In genomic region chr6:31403283-31403989, GRCh38 we compare ENCODE assay signal across 1 cellular context.
TF ChIP-seq lines count a peak whose summit lies in the region.

MICA (plus strand) TSS chr6:31403595; CDS start chr6:31403633, 38 bp downstream.

TF ChIP-seq in HepG2, 621 proteins besides CTCF, POLR2A, EP300 and RAD21 (continued from another document and continues in another):
- TF ChIP-seq ARID4A (CRISPR knock-in tag; IDR thresholded peaks at IDR 0.05; ENCODE audit: borderline replicate concordance) (peak; percentile 96), ETV5 (CRISPR knock-in tag; IDR thresholded peaks at IDR 0.05; ENCODE audit: borderline replicate concordance) (no peak), ZNF883 (CRISPR knock-in tag; IDR thresholded peaks at IDR 0.05; ENCODE audit: not compliant biosample characterization) (peak; percentile 85), CCAR2 (optimal IDR thresholded peaks at IDR 0.05; ENCODE audit: low read depth, low read length) (no peak), ZNF549 (CRISPR knock-in tag; IDR thresholded peaks at IDR 0.05) (peak; percentile 84; the same call in 1 of the 2 replicates), PHF20 (CRISPR knock-in tag; IDR thresholded peaks at IDR 0.05) (no peak; the same call in 1 of the 2 replicates), KAT7 (CRISPR knock-in tag; IDR thresholded peaks at IDR 0.05; ENCODE audit: borderline replicate concordance) (peak; percentile 73; the same call in 1 of the 2 replicates), CHD2 (IDR thresholded peaks at IDR 0.05; ENCODE audit: low read depth, low read length) (no peak), ZNF333 (CRISPR knock-in tag; IDR thresholded peaks at IDR 0.05; ENCODE audit: borderline replicate concordance) (0 out of 2 replicates have a peak, but pooled peaks have one; percentile 72), HNRNPL (IDR thresholded peaks at IDR 0.05; ENCODE audit: low read depth, low read length) (peak; percentile 43; the same call in 1 of the 2 replicates), MTF2 (CRISPR knock-in tag; IDR thresholded peaks at IDR 0.05; ENCODE audit: borderline replicate concordance) (peak; percentile 93; the same call in 1 of the 2 replicates), NFE2L1 (CRISPR knock-in tag; IDR thresholded peaks at IDR 0.05; ENCODE audit: borderline replicate concordance) (no peak), ZSCAN29 (CRISPR knock-in tag; conservative IDR thresholded peaks at IDR 0.05) (no peak), MZF1 (CRISPR knock-in tag; IDR thresholded peaks at IDR 0.05; ENCODE audit: borderline replicate concordance) (peak; percentile 18; the same call in 1 of the 2 replicates), GLI4 (CRISPR knock-in tag; IDR thresholded peaks at IDR 0.05; ENCODE audit: borderline replicate concordance) (no peak; the same call in 1 of the 2 replicates), RERE (CRISPR knock-in tag; IDR thresholded peaks at IDR 0.05; ENCODE audit: low read depth) (no peak), ZNF83 (CRISPR knock-in tag; IDR thresholded peaks at IDR 0.05; ENCODE audit: borderline replicate concordance) (peak; percentile 27; the same call in 1 of the 2 replicates), FOXP1 (IDR thresholded peaks at IDR 0.05) (no peak), FOXP1 (CRISPR knock-in tag; IDR thresholded peaks at IDR 0.05) (no peak), ZKSCAN1 (IDR thresholded peaks at IDR 0.05; ENCODE audit: low read length) (no peak), RBFOX2 (IDR thresholded peaks at IDR 0.05; ENCODE audit: low read depth, low read length) (peak; percentile 82), GFI1 (CRISPR knock-in tag; IDR thresholded peaks at IDR 0.05; ENCODE audit: borderline replicate concordance) (no peak; the same call in 1 of the 2 replicates), TEAD3 (CRISPR knock-in tag; optimal IDR thresholded peaks at IDR 0.05; ENCODE audit: borderline replicate concordance) (peak; percentile 8), ATRX (CRISPR knock-in tag; IDR thresholded peaks at IDR 0.05; ENCODE audit: borderline replicate concordance) (no peak), MED8 (CRISPR knock-in tag; IDR thresholded peaks at IDR 0.05; ENCODE audit: insufficient replicate concordance) (peak; percentile 47), AGO2 (optimal IDR thresholded peaks at IDR 0.05; ENCODE audit: low read depth, low read length) (peak; percentile 85), HOXA3 (CRISPR knock-in tag; IDR thresholded peaks at IDR 0.05) (peak; percentile 64), ZNF431 (CRISPR knock-in tag; IDR thresholded peaks at IDR 0.05; ENCODE audit: borderline replicate concordance, low read depth) (peak; percentile 26), RARG (CRISPR knock-in tag; IDR thresholded peaks at IDR 0.05; ENCODE audit: low read depth) (no peak), TEAD2 (CRISPR knock-in tag; IDR thresholded peaks at IDR 0.05) (0 out of 2 replicates have a peak, but pooled peaks have one; percentile 57), KMT2A (CRISPR knock-in tag; IDR thresholded peaks at IDR 0.05) (peak; percentile 76; the same call in 1 of the 2 replicates), ZNF484 (CRISPR knock-in tag; IDR thresholded peaks at IDR 0.05; ENCODE audit: borderline replicate concordance, low read depth) (no peak), ZNF326 (CRISPR knock-in tag; IDR thresholded peaks at IDR 0.05; ENCODE audit: borderline replicate concordance) (no peak), RXRA (CRISPR knock-in tag; IDR thresholded peaks at IDR 0.05) (peak; percentile 60; the same call in 1 of the 2 replicates), MAFK (conservative IDR thresholded peaks at IDR 0.05 in 1 of 2, IDR thresholded peaks at IDR 0.05 in 1 of 2; ENCODE audit: low read length in 2 of 2) (no peak)
- TF ChIP-seq, protein P1, sequence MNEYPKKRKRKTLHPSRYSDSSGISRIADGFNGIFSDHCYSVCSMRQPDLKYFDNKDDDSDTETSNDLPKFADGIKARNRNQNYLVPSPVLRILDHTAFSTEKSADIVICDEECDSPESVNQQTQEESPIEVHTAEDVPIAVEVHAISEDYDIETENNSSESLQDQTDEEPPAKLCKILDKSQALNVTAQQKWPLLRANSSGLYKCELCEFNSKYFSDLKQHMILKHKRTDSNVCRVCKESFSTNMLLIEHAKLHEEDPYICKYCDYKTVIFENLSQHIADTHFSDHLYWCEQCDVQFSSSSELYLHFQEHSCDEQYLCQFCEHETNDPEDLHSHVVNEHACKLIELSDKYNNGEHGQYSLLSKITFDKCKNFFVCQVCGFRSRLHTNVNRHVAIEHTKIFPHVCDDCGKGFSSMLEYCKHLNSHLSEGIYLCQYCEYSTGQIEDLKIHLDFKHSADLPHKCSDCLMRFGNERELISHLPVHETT (CRISPR knock-in tag; conservative IDR thresholded peaks at IDR 0.05), result 0 out of 2 replicates have a peak, but pooled peaks have one; percentile 20
- TF ChIP-seq, protein P2, sequence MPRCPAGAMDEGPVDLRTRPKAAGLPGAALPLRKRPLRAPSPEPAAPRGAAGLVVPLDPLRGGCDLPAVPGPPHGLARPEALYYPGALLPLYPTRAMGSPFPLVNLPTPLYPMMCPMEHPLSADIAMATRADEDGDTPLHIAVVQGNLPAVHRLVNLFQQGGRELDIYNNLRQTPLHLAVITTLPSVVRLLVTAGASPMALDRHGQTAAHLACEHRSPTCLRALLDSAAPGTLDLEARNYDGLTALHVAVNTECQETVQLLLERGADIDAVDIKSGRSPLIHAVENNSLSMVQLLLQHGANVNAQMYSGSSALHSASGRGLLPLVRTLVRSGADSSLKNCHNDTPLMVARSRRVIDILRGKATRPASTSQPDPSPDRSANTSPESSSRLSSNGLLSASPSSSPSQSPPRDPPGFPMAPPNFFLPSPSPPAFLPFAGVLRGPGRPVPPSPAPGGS (CRISPR knock-in tag; IDR thresholded peaks at IDR 0.05), result no peak; the same call in 1 of the 2 replicates
- TF ChIP-seq, protein P3, sequence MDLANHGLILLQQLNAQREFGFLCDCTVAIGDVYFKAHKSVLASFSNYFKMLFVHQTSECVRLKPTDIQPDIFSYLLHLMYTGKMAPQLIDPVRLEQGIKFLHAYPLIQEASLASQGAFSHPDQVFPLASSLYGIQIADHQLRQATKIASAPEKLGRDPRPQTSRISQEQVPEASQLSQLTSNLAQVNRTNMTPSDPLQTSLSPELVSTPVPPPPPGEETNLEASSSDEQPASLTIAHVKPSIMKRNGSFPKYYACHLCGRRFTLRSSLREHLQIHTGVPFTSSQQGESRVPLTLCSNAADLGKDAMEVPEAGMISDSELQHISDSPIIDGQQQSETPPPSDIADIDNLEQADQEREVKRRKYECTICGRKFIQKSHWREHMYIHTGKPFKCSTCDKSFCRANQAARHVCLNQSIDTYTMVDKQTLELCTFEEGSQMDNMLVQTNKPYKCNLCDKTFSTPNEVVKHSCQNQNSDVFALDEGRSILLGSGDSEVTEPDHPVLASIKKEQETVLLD (CRISPR knock-in tag; IDR thresholded peaks at IDR 0.05; ENCODE audit: low read depth), result peak; percentile 60
- TF ChIP-seq, protein P4, sequence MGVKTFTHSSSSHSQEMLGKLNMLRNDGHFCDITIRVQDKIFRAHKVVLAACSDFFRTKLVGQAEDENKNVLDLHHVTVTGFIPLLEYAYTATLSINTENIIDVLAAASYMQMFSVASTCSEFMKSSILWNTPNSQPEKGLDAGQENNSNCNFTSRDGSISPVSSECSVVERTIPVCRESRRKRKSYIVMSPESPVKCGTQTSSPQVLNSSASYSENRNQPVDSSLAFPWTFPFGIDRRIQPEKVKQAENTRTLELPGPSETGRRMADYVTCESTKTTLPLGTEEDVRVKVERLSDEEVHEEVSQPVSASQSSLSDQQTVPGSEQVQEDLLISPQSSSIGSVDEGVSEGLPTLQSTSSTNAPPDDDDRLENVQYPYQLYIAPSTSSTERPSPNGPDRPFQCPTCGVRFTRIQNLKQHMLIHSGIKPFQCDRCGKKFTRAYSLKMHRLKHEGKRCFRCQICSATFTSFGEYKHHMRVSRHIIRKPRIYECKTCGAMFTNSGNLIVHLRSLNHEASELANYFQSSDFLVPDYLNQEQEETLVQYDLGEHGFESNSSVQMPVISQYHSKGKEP (CRISPR knock-in tag; IDR thresholded peaks at IDR 0.05), result no peak
- TF ChIP-seq, protein P5, sequence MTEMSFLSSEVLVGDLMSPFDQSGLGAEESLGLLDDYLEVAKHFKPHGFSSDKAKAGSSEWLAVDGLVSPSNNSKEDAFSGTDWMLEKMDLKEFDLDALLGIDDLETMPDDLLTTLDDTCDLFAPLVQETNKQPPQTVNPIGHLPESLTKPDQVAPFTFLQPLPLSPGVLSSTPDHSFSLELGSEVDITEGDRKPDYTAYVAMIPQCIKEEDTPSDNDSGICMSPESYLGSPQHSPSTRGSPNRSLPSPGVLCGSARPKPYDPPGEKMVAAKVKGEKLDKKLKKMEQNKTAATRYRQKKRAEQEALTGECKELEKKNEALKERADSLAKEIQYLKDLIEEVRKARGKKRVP (CRISPR knock-in tag; IDR thresholded peaks at IDR 0.05), result no peak; a peak in 1 of 4 replicates
